Comparison of ENCODE assay signal across 8 cellular contexts in genomic region chr6:42746452-42747400, GRCh38. TPM values are rescaled to one million over a fixed set of nuclear protein-coding genes. Genes with fewer than 3 reads are reported as not detected.
DNase-seq lines count a peak whose midpoint lies in the region; ATAC-seq and TF ChIP-seq lines count a peak whose summit lies in the region.

No MANE protein-coding gene starts in this region.

- H3K4me3 ChIP-seq in foreskin fibroblast (ENCODE audit: low read depth in 1 of 2, low read length in 2 of 2): peak overlapping the region; percentile 59 to 83

- TF ChIP-seq CTCF in foreskin fibroblast (IDR thresholded peaks at IDR 0.05; ENCODE audit: low read depth, low read length) (no peak), neural crest cell (conservative IDR thresholded peaks at IDR 0.05) (no peak)

- no peaks in the 10 kb centered on the region for H3K9me3 Mint-ChIP-seq in neural crest cell
- no peaks in the 10 kb centered on the region for H3K9me3 Mint-ChIP-seq in stimulated activated naive CD8-positive, alpha-beta T cell treated with anti-CD3 and anti-CD28 coated beads, Interleukin-15, amount 100 ng/mL, for 72 hours

- DNase-seq in EH (ENCODE audit: low read depth): peak; percentile 95
- peak; percentile 62 for DNase-seq in GOT3 (lab: John Stamatoyannopoulos, UW)
- peak; percentile 80 for DNase-seq in LoVo (ENCODE audit: low spot score)
- DNase-seq in SIG-M5 (lab: John Stamatoyannopoulos, UW): peak; percentile 41
- peak; percentile 78 for DNase-seq in activated gamma-delta T cell treated with Interleukin-2 at 50 U/mL for 16 hours
- DNase-seq in foreskin fibroblast: peak; percentile 89 to 96
- peak; percentile 65 for DNase-seq in neural crest cell (ENCODE audit: low read depth, low spot score)
- peak; percentile 91 for DNase-seq in stimulated activated naive CD8-positive, alpha-beta T cell treated with anti-CD3 and anti-CD28 coated beads, Interleukin-15, amount 100 ng/mL, for 72 hours

- ATAC-seq in stimulated activated naive CD8-positive, alpha-beta T cell treated with anti-CD3 and anti-CD28 coated beads, Interleukin-15, amount 100 ng/mL, for 72 hours: peak; percentile 76

- peaks cover 34% of the 10 kb centered on the region for H3K4me1 Mint-ChIP-seq in neural crest cell
- H3K4me1 Mint-ChIP-seq in stimulated activated naive CD8-positive, alpha-beta T cell treated with anti-CD3 and anti-CD28 coated beads, Interleukin-15, amount 100 ng/mL, for 72 hours: peaks cover 38% of the 10 kb centered on the region

- H3K4me3 Mint-ChIP-seq in neural crest cell: peak overlapping the region; percentile 98
- H3K4me3 Mint-ChIP-seq in stimulated activated naive CD8-positive, alpha-beta T cell treated with anti-CD3 and anti-CD28 coated beads, Interleukin-15, amount 100 ng/mL, for 72 hours: peak overlapping the region; percentile 91 to 98

- H3K36me3 Mint-ChIP-seq in neural crest cell (ENCODE audit: low read depth): peaks cover 2% of the 10 kb centered on the region

- peak overlapping the region; percentile 62 for H3K27ac Mint-ChIP-seq in neural crest cell (ENCODE audit: unreplicated experiment)
- peak overlapping the region; percentile 91 to 98 for H3K27ac Mint-ChIP-seq in stimulated activated naive CD8-positive, alpha-beta T cell treated with anti-CD3 and anti-CD28 coated beads, Interleukin-15, amount 100 ng/mL, for 72 hours

- no peaks in the 10 kb centered on the region for H3K27me3 Mint-ChIP-seq in neural crest cell (ENCODE audit: low read depth)
- no peaks in the 10 kb centered on the region for H3K27me3 Mint-ChIP-seq in stimulated activated naive CD8-positive, alpha-beta T cell treated with anti-CD3 and anti-CD28 coated beads, Interleukin-15, amount 100 ng/mL, for 72 hours

RNA-seq across cellular contexts. Expression of gene TBCC, which starts 0.8 kb away (rescaled TPM):
- 21.7 and 23.2 TPM in 2 replicates for total RNA-seq in neural crest cell

RNA-seq across cellular contexts. Expression of gene PRPH2, which starts 24.3 kb away (rescaled TPM):
- not detected in 2 replicates for total RNA-seq in neural crest cell

RNA-seq across cellular contexts. Expression of gene BICRAL, which starts 35.1 kb away (rescaled TPM):
- total RNA-seq in neural crest cell: 6.2 and 6.7 TPM in 2 replicates

Comparison
In these comparisons a context has a peak if more than half of its experiments do, and no peak if none do; other contexts are left out.
1. Peak in every context shown above with its lines: DNase-seq, ATAC-seq and H3K4me3 ChIP-seq.
2. DNase-seq: peak in every context shown above with its lines; median percentile 95 in EH; 92 in foreskin fibroblast; 91 in stimulated activated naive CD8-positive, alpha-beta T cell treated with anti-CD3 and anti-CD28 coated beads, Interleukin-15, amount 100 ng/mL, for 72 hours; 80 in LoVo; 78 in activated gamma-delta T cell treated with Interleukin-2 at 50 U/mL for 16 hours; 65 in neural crest cell; 62 in GOT3; 41 in SIG-M5.